1 cellular context compared by ENCODE assay signal in the genomic region with DNA sequence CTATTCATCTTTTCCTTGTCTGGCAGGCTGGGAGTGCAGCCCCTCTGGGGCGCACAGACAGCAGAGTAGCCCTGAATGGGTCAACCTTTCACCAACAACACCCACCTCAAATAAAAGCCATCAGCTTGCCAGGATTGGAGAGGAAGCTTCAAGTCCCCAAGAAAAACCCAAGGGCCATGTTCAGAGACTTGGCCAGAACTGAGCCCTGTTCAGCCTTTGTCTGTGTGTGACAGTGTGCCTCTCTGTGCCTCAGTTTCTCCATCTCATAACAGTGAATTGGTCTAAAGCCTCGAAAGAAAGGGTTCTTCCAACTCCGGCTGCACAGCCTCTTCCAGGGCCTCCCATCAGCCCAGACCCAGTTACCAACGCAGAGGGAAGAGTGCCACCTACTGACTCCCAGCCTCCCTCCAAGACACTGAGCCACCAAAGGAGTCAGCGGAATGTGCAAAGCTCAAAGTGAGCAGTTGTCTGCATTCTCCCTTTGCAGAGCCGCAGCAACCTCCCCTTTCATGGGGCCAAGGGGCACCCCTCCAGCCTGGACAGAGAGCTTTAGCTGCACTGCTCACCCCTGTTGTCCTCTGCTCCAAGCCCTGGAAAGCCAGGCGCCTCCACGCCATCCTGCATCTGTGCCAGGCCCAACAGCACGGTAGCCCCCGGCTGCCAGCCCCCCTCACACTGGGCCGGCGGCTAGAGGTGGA.
A peak's percentile ranks its signal among the peaks of the same experiment; 100 is the strongest.
TF ChIP-seq lines count a peak whose summit lies in the region.

No MANE protein-coding gene starts in this region.

TF ChIP-seq in HepG2, 621 proteins besides CTCF, POLR2A, EP300 and RAD21 (continued from another document and continues in another):
- TF ChIP-seq, protein P1, sequence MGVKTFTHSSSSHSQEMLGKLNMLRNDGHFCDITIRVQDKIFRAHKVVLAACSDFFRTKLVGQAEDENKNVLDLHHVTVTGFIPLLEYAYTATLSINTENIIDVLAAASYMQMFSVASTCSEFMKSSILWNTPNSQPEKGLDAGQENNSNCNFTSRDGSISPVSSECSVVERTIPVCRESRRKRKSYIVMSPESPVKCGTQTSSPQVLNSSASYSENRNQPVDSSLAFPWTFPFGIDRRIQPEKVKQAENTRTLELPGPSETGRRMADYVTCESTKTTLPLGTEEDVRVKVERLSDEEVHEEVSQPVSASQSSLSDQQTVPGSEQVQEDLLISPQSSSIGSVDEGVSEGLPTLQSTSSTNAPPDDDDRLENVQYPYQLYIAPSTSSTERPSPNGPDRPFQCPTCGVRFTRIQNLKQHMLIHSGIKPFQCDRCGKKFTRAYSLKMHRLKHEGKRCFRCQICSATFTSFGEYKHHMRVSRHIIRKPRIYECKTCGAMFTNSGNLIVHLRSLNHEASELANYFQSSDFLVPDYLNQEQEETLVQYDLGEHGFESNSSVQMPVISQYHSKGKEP (CRISPR knock-in tag; IDR thresholded peaks at IDR 0.05) = no peak
- peak; percentile 24; the same call in 1 of the 2 replicates for TF ChIP-seq SALL1 (CRISPR knock-in tag; IDR thresholded peaks at IDR 0.05)
- TF ChIP-seq ATF2 (CRISPR knock-in tag; IDR thresholded peaks at IDR 0.05) = no peak
- TF ChIP-seq FOXM1 (CRISPR knock-in tag; IDR thresholded peaks at IDR 0.05) = no peak
- TF ChIP-seq HOXA3 (CRISPR knock-in tag; IDR thresholded peaks at IDR 0.05) = no peak
- no peak for TF ChIP-seq ZKSCAN1 (IDR thresholded peaks at IDR 0.05; ENCODE audit: low read length)
- no peak for TF ChIP-seq MED13 (CRISPR knock-in tag; IDR thresholded peaks at IDR 0.05)
- no peak; the same call in 1 of the 2 replicates for TF ChIP-seq ZNF350 (CRISPR knock-in tag; IDR thresholded peaks at IDR 0.05; ENCODE audit: borderline replicate concordance, low read depth)
- TF ChIP-seq, protein P2, sequence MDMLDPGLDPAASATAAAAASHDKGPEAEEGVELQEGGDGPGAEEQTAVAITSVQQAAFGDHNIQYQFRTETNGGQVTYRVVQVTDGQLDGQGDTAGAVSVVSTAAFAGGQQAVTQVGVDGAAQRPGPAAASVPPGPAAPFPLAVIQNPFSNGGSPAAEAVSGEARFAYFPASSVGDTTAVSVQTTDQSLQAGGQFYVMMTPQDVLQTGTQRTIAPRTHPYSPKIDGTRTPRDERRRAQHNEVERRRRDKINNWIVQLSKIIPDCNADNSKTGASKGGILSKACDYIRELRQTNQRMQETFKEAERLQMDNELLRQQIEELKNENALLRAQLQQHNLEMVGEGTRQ (IDR thresholded peaks at IDR 0.05; ENCODE audit: low read depth, low read length) = no peak
- TF ChIP-seq, protein P2 (CRISPR knock-in tag; IDR thresholded peaks at IDR 0.05; ENCODE audit: borderline replicate concordance) = no peak
- TF ChIP-seq ZNF788 (CRISPR knock-in tag; IDR thresholded peaks at IDR 0.05; ENCODE audit: borderline replicate concordance) = no peak
- no peak for TF ChIP-seq SMAD3 (CRISPR knock-in tag; IDR thresholded peaks at IDR 0.05)
- TF ChIP-seq PHF20 (CRISPR knock-in tag; IDR thresholded peaks at IDR 0.05) = no peak
- TF ChIP-seq, protein P3, sequence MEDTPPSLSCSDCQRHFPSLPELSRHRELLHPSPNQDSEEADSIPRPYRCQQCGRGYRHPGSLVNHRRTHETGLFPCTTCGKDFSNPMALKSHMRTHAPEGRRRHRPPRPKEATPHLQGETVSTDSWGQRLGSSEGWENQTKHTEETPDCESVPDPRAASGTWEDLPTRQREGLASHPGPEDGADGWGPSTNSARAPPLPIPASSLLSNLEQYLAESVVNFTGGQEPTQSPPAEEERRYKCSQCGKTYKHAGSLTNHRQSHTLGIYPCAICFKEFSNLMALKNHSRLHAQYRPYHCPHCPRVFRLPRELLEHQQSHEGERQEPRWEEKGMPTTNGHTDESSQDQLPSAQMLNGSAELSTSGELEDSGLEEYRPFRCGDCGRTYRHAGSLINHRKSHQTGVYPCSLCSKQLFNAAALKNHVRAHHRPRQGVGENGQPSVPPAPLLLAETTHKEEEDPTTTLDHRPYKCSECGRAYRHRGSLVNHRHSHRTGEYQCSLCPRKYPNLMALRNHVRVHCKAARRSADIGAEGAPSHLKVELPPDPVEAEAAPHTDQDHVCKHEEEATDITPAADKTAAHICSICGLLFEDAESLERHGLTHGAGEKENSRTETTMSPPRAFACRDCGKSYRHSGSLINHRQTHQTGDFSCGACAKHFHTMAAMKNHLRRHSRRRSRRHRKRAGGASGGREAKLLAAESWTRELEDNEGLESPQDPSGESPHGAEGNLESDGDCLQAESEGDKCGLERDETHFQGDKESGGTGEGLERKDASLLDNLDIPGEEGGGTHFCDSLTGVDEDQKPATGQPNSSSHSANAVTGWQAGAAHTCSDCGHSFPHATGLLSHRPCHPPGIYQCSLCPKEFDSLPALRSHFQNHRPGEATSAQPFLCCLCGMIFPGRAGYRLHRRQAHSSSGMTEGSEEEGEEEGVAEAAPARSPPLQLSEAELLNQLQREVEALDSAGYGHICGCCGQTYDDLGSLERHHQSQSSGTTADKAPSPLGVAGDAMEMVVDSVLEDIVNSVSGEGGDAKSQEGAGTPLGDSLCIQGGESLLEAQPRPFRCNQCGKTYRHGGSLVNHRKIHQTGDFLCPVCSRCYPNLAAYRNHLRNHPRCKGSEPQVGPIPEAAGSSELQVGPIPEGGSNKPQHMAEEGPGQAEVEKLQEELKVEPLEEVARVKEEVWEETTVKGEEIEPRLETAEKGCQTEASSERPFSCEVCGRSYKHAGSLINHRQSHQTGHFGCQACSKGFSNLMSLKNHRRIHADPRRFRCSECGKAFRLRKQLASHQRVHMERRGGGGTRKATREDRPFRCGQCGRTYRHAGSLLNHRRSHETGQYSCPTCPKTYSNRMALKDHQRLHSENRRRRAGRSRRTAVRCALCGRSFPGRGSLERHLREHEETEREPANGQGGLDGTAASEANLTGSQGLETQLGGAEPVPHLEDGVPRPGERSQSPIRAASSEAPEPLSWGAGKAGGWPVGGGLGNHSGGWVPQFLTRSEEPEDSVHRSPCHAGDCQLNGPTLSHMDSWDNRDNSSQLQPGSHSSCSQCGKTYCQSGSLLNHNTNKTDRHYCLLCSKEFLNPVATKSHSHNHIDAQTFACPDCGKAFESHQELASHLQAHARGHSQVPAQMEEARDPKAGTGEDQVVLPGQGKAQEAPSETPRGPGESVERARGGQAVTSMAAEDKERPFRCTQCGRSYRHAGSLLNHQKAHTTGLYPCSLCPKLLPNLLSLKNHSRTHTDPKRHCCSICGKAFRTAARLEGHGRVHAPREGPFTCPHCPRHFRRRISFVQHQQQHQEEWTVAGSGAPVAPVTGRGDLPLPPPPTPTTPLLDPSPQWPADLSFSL (CRISPR knock-in tag; IDR thresholded peaks at IDR 0.05) = no peak
- TF ChIP-seq, protein P4, sequence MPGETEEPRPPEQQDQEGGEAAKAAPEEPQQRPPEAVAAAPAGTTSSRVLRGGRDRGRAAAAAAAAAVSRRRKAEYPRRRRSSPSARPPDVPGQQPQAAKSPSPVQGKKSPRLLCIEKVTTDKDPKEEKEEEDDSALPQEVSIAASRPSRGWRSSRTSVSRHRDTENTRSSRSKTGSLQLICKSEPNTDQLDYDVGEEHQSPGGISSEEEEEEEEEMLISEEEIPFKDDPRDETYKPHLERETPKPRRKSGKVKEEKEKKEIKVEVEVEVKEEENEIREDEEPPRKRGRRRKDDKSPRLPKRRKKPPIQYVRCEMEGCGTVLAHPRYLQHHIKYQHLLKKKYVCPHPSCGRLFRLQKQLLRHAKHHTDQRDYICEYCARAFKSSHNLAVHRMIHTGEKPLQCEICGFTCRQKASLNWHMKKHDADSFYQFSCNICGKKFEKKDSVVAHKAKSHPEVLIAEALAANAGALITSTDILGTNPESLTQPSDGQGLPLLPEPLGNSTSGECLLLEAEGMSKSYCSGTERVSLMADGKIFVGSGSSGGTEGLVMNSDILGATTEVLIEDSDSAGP (CRISPR knock-in tag; IDR thresholded peaks at IDR 0.05; ENCODE audit: borderline replicate concordance) = peak; percentile 14; the same call in 1 of the 2 replicates
- no peak for TF ChIP-seq NR2F6 (IDR thresholded peaks at IDR 0.05)
- 0 out of 2 replicates have a peak, but pooled peaks have one; percentile 21 for TF ChIP-seq NR2F6 (CRISPR knock-in tag; IDR thresholded peaks at IDR 0.05)
- no peak for TF ChIP-seq KLF11 (CRISPR knock-in tag; IDR thresholded peaks at IDR 0.05)
- no peak for TF ChIP-seq FOXP4 (CRISPR knock-in tag; IDR thresholded peaks at IDR 0.05)
- no peak for TF ChIP-seq ZNF660 (CRISPR knock-in tag; IDR thresholded peaks at IDR 0.05; ENCODE audit: borderline replicate concordance, low read depth)
- TF ChIP-seq NAIF1 (CRISPR knock-in tag; IDR thresholded peaks at IDR 0.05; ENCODE audit: borderline replicate concordance) = no peak
- no peak for TF ChIP-seq ZBTB42 (CRISPR knock-in tag; IDR thresholded peaks at IDR 0.05)
- no peak for TF ChIP-seq AKNA (CRISPR knock-in tag; IDR thresholded peaks at IDR 0.05; ENCODE audit: borderline replicate concordance)
- no peak for TF ChIP-seq ZNF230 (CRISPR knock-in tag; IDR thresholded peaks at IDR 0.05)
- TF ChIP-seq ZNF383 (CRISPR knock-in tag; IDR thresholded peaks at IDR 0.05; ENCODE audit: borderline replicate concordance) = no peak
- TF ChIP-seq TAF1 (CRISPR knock-in tag; IDR thresholded peaks at IDR 0.05) = 0 out of 2 replicates have a peak, but pooled peaks have one; percentile 20
- TF ChIP-seq, protein P5, sequence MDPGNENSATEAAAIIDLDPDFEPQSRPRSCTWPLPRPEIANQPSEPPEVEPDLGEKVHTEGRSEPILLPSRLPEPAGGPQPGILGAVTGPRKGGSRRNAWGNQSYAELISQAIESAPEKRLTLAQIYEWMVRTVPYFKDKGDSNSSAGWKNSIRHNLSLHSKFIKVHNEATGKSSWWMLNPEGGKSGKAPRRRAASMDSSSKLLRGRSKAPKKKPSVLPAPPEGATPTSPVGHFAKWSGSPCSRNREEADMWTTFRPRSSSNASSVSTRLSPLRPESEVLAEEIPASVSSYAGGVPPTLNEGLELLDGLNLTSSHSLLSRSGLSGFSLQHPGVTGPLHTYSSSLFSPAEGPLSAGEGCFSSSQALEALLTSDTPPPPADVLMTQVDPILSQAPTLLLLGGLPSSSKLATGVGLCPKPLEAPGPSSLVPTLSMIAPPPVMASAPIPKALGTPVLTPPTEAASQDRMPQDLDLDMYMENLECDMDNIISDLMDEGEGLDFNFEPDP (CRISPR knock-in tag; conservative IDR thresholded peaks at IDR 0.05) = no peak
- TF ChIP-seq SP140L (CRISPR knock-in tag; IDR thresholded peaks at IDR 0.05; ENCODE audit: borderline replicate concordance) = peak; percentile 39; the same call in 1 of the 2 replicates
- peak; percentile 34; the same call in 1 of the 2 replicates for TF ChIP-seq ZNF292 (CRISPR knock-in tag; IDR thresholded peaks at IDR 0.05; ENCODE audit: borderline replicate concordance, low read depth)
- no peak for TF ChIP-seq MED8 (CRISPR knock-in tag; IDR thresholded peaks at IDR 0.05; ENCODE audit: insufficient replicate concordance)
